1 cellular context compared by ENCODE assay signal in genomic region chr12:93167841-93168492, GRCh38.
TF ChIP-seq lines count a peak whose summit lies in the region.

No MANE protein-coding gene starts in this region.

TF ChIP-seq in GM12878, 131 proteins besides CTCF, POLR2A, EP300 and RAD21 (continued from another document and continues in another):
- no peak for TF ChIP-seq SPI1 (IDR thresholded peaks at IDR 0.05; ENCODE audit: borderline replicate concordance, insufficient read depth, low read depth, low read length)
- TF ChIP-seq HCFC1 (IDR thresholded peaks at IDR 0.05; ENCODE audit: low read length): no peak
- TF ChIP-seq HDGF (IDR thresholded peaks at IDR 0.05): no peak
- no peak for TF ChIP-seq LARP7 (IDR thresholded peaks at IDR 0.05)
- TF ChIP-seq POLR2AphosphoS5 (IDR thresholded peaks at IDR 0.05; ENCODE audit: low read length): peak; percentile 41; the same call in 1 of the 2 replicates
- no peak for TF ChIP-seq WRNIP1 (IDR thresholded peaks at IDR 0.05; ENCODE audit: borderline replicate concordance, low read depth, low read length)
- no peak; the same call in 1 of the 2 replicates for TF ChIP-seq NR2F1 (conservative IDR thresholded peaks at IDR 0.05)
- TF ChIP-seq TBL1XR1 (IDR thresholded peaks at IDR 0.05; ENCODE audit: low read depth, low read length): peak; percentile 96
- TF ChIP-seq SIN3A (IDR thresholded peaks at IDR 0.05; ENCODE audit: low read depth, low read length): no peak
- no peak for TF ChIP-seq PAX8 (IDR thresholded peaks at IDR 0.05)
- TF ChIP-seq BCL3 (IDR thresholded peaks at IDR 0.05; ENCODE audit: borderline replicate concordance, insufficient read depth, low read depth, low read length, poor library complexity, severe bottlenecking): peak; percentile 98
- no peak for TF ChIP-seq RBBP5 (conservative IDR thresholded peaks at IDR 0.05)
- TF ChIP-seq FOXM1 (IDR thresholded peaks at IDR 0.05; ENCODE audit: low read depth, low read length): peak; percentile 98
- TF ChIP-seq EZH2 (IDR thresholded peaks at IDR 0.05; ENCODE audit: borderline replicate concordance, control insufficient read depth, low read depth, low read length): no peak
- peak; percentile 26; the same call in 1 of the 2 replicates for TF ChIP-seq SMC3 (IDR thresholded peaks at IDR 0.05; ENCODE audit: borderline replicate concordance, low read length)
- no peak for TF ChIP-seq ZNF687 (IDR thresholded peaks at IDR 0.05)
- TF ChIP-seq YBX1 (IDR thresholded peaks at IDR 0.05): no peak
- TF ChIP-seq RCOR1 (conservative IDR thresholded peaks at IDR 0.05; ENCODE audit: low read depth, low read length): no peak
- no peak for TF ChIP-seq MYB (IDR thresholded peaks at IDR 0.05; ENCODE audit: borderline replicate concordance, low read depth, low read length)
- peak; percentile 91 for TF ChIP-seq EED (IDR thresholded peaks at IDR 0.05; ENCODE audit: low read depth)
- TF ChIP-seq E2F8 (IDR thresholded peaks at IDR 0.05; ENCODE audit: low read depth, partially characterized antibody): no peak
- peak; percentile 72 for TF ChIP-seq PML (IDR thresholded peaks at IDR 0.05; ENCODE audit: low read length)
- 0 out of 2 replicates have a peak, but pooled peaks have one; percentile 82 for TF ChIP-seq CBX5 (IDR thresholded peaks at IDR 0.05; ENCODE audit: low read depth)
- peak; percentile 72 for TF ChIP-seq JUNB (IDR thresholded peaks at IDR 0.05)
- TF ChIP-seq MTA3 (IDR thresholded peaks at IDR 0.05; ENCODE audit: borderline replicate concordance, low read length): peak; percentile 52; the same call in 1 of the 2 replicates
- TF ChIP-seq CBFB (IDR thresholded peaks at IDR 0.05; ENCODE audit: low read depth): peak; percentile 86; the same call in 1 of the 2 replicates
- peak; percentile 76 for TF ChIP-seq DPF2 (IDR thresholded peaks at IDR 0.05)
- TF ChIP-seq KDM1A (IDR thresholded peaks at IDR 0.05; ENCODE audit: borderline replicate concordance): no peak
- TF ChIP-seq ASH2L (IDR thresholded peaks at IDR 0.05; ENCODE audit: borderline replicate concordance, low read depth): peak; percentile 75; the same call in 1 of the 2 replicates
- TF ChIP-seq SUZ12 (IDR thresholded peaks at IDR 0.05; ENCODE audit: unreplicated experiment): no peak
- TF ChIP-seq FOS (IDR thresholded peaks at IDR 0.05; ENCODE audit: borderline replicate concordance, extremely low read depth, insufficient read length): no peak
- 0 out of 2 replicates have a peak, but pooled peaks have one; percentile 26 for TF ChIP-seq GABPA (IDR thresholded peaks at IDR 0.05; ENCODE audit: low read depth)
- TF ChIP-seq ZBTB33 (IDR thresholded peaks at IDR 0.05): 0 out of 2 replicates have a peak, but pooled peaks have one; percentile 0
- peak; percentile 97 for TF ChIP-seq NFIC (IDR thresholded peaks at IDR 0.05; ENCODE audit: low read depth, low read length)
- TF ChIP-seq PKNOX1 (IDR thresholded peaks at IDR 0.05): no peak
- TF ChIP-seq POU2F2 (IDR thresholded peaks at IDR 0.05; ENCODE audit: borderline replicate concordance, low read depth, low read length): peak; percentile 99
- TF ChIP-seq MLLT1 (IDR thresholded peaks at IDR 0.05): peak; percentile 52; the same call in 1 of the 2 replicates
- TF ChIP-seq GATAD2B (conservative IDR thresholded peaks at IDR 0.05; ENCODE audit: low read depth): peak; percentile 74; the same call in 1 of the 2 replicates
- TF ChIP-seq CEBPB (IDR thresholded peaks at IDR 0.05; ENCODE audit: borderline replicate concordance in 1 of 2, low read depth in 2 of 2, low read length in 2 of 2): peak in 1 of 2 experiments; percentile 57; a peak in 1 of 4 replicates
- TF ChIP-seq MAX (IDR thresholded peaks at IDR 0.05; ENCODE audit: low read depth, low read length): no peak
- no peak for TF ChIP-seq PBX3 (IDR thresholded peaks at IDR 0.05; ENCODE audit: insufficient replicate concordance, low read depth, low read length)
- peak; percentile 92 for TF ChIP-seq MEF2B (IDR thresholded peaks at IDR 0.05; ENCODE audit: partially characterized antibody, poor library complexity, severe bottlenecking)
- no peak for TF ChIP-seq KLF5 (IDR thresholded peaks at IDR 0.05; ENCODE audit: partially characterized antibody)
- TF ChIP-seq MXI1 (IDR thresholded peaks at IDR 0.05; ENCODE audit: low read depth, low read length): peak; percentile 57; the same call in 1 of the 2 replicates
- no peak for TF ChIP-seq HDAC6 (IDR thresholded peaks at IDR 0.05; ENCODE audit: unreplicated experiment)
- TF ChIP-seq TCF7 (IDR thresholded peaks at IDR 0.05; ENCODE audit: borderline replicate concordance): peak; percentile 57; the same call in 1 of the 2 replicates
- no peak for TF ChIP-seq ZNF24 (IDR thresholded peaks at IDR 0.05)
- no peak for TF ChIP-seq USF1 (IDR thresholded peaks at IDR 0.05; ENCODE audit: borderline replicate concordance, extremely low read length, insufficient read depth, low read depth, low read length)
- TF ChIP-seq IRF5 (IDR thresholded peaks at IDR 0.05; ENCODE audit: borderline replicate concordance): no peak
- TF ChIP-seq CHD4 (IDR thresholded peaks at IDR 0.05): no peak
- peak; percentile 65 for TF ChIP-seq CREB1 (IDR thresholded peaks at IDR 0.05; ENCODE audit: low read depth)
- peak; percentile 37; the same call in 1 of the 2 replicates for TF ChIP-seq CHD2 (IDR thresholded peaks at IDR 0.05; ENCODE audit: borderline replicate concordance, low read depth, low read length)
